Comparison of ENCODE assay signal across 9 cellular contexts in genomic region chr15:76309561-76310330, GRCh38. TPM values are rescaled to one million over a fixed set of nuclear protein-coding genes. Genes with fewer than 3 reads are reported as not detected.
DNase-seq lines count a peak whose midpoint lies in the region; ATAC-seq, FAIRE-seq and TF ChIP-seq lines count a peak whose summit lies in the region.
"Had no signal": no experiment of that assay in that cellular context is flagged by ENCODE, and none has a peak within 500 bp of the region (broad histone marks: within the 10 kb centered on the region; RNA-seq: fewer than 3 reads in every experiment).

No MANE protein-coding gene starts in this region.

- CTCF ChIA-PET in IMR-90 (lab: Yijun Ruan, JAX): no interaction called here

- no peaks in the 10 kb centered on the region for H3K9me3 ChIP-seq in CD4-positive, CD25-positive, alpha-beta regulatory T cell (ENCODE audit: control insufficient read depth in 2 of 2, low read length in 2 of 2)
- H3K9me3 ChIP-seq in IMR-90 (ENCODE audit: control insufficient read depth, insufficient read depth, low read length): no peaks in the 10 kb centered on the region

- H3K23ac ChIP-seq in IMR-90 (ENCODE audit: low read depth, low read length): no peak overlapping the region

- no peak for FAIRE-seq in urothelium cell line (lab: Jason Lieb, UNC)

- H3K27ac ChIP-seq in CD4-positive, CD25-positive, alpha-beta regulatory T cell (ENCODE audit: insufficient read depth, low read length, poor library complexity, severe bottlenecking): no peak overlapping the region
- H3K27ac ChIP-seq in IMR-90 (ENCODE audit: insufficient read depth, low read length) (no peak overlapping the region), brain microvascular endothelial cell (no peak overlapping the region)

- peak overlapping the region; percentile 72 for H2AK5ac ChIP-seq in IMR-90 (ENCODE audit: low read depth, low read length)

- no peak overlapping the region for H2BK120ac ChIP-seq in IMR-90 (ENCODE audit: low read depth, low read length)

- no peaks in the 10 kb centered on the region for H3K36me3 ChIP-seq in CD4-positive, CD25-positive, alpha-beta regulatory T cell (ENCODE audit: control insufficient read depth, insufficient read depth, low read length)
- H3K36me3 ChIP-seq in IMR-90 (ENCODE audit: control insufficient read depth, insufficient read depth, low read length) (no peaks in the 10 kb centered on the region), brain microvascular endothelial cell (replicated peaks) (no peaks in the 10 kb centered on the region)

- H3K4me2 ChIP-seq in IMR-90 (ENCODE audit: low read depth, low read length): peak overlapping the region; percentile 48

- no peak overlapping the region for H4K8ac ChIP-seq in IMR-90 (ENCODE audit: low read depth in 2 of 2, low read length in 2 of 2)

- dilution Hi-C loops in IMR-90 (cut with HindIII; ENCODE audit: low sequenced_read_pairs, unreplicated experiment): no loop called here

- no peak overlapping the region for H3K9ac ChIP-seq in IMR-90 (ENCODE audit: low read depth, low read length)

- peaks cover 20% of the 10 kb centered on the region; the same call in 1 of the 2 replicates for H4K20me1 ChIP-seq in IMR-90 (ENCODE audit: insufficient read depth, low read length)

- peaks cover 13% of the 10 kb centered on the region for H3K36me3 Mint-ChIP-seq in CD4-positive, CD25-positive, alpha-beta regulatory T cell
- peaks cover 4 to 6% (median 4%) of the 10 kb centered on the region in 3 donors for H3K36me3 Mint-ChIP-seq in naive thymus-derived CD8-positive, alpha-beta T cell

- no peak overlapping the region for H4K91ac ChIP-seq in IMR-90 (ENCODE audit: insufficient read depth, low read depth, low read length)

- no peak overlapping the region for H2BK15ac ChIP-seq in IMR-90 (ENCODE audit: low read depth, low read length)

- intact Hi-C loops in IMR-90 (cut with micrococcal nuclease): no loop called here

- no peak overlapping the region for H3K14ac ChIP-seq in IMR-90 (replicated peaks; ENCODE audit: low read depth, low read length)

- in situ Hi-C loops in IMR-90 (cut with MboI; ENCODE audit: low sequenced_read_pairs): no loop called here
- in situ Hi-C loops in brain microvascular endothelial cell (cut with HindIII; ENCODE audit: low pct_ligation_motif_present, low sequenced_read_pairs): no loop called here

- H3K4me3 Mint-ChIP-seq in CD4-positive, CD25-positive, alpha-beta regulatory T cell: peak overlapping the region; percentile 90 to 97 (median 93)
- peak overlapping the region; percentile 60 to 94 (median 90) for H3K4me3 Mint-ChIP-seq in naive thymus-derived CD8-positive, alpha-beta T cell

- H3K27me3 Mint-ChIP-seq in CD4-positive, CD25-positive, alpha-beta regulatory T cell: no peaks in the 10 kb centered on the region
- H3K27me3 Mint-ChIP-seq in naive thymus-derived CD8-positive, alpha-beta T cell: no peaks in the 10 kb centered on the region

- H3K56ac ChIP-seq in IMR-90 (ENCODE audit: extremely low read depth, insufficient read depth, low read length): no peak overlapping the region

- POLR2A ChIA-PET in IMR-90 (lab: Charles Lee; ENCODE audit: unreplicated experiment): interaction anchor here (0.7 kb wide), 1 partner anchor 12 kb away, joined by 13 read pairs; no protein-coding TSS in a partner anchor
- POLR2A ChIA-PET in naive thymus-derived CD8-positive, alpha-beta T cell (lab: Charles Lee): interaction anchor here (0.6 to 0.9 kb wide), 3 partner anchors 14 to 503 kb away, joined by 3 to 10 read pairs (median 3); no protein-coding TSS in a partner anchor

- no peak for DNase-seq in CD4-positive, CD25-positive, alpha-beta regulatory T cell
- DNase-seq in IMR-90 (no peak), brain microvascular endothelial cell (no peak), NAMALWA (ENCODE audit: low spot score) (no peak), urothelium cell line (ENCODE audit: low spot score) (no peak), DMS153 treated with DMSO at 0.1 percent for 48 hours (lab: John Stamatoyannopoulos, UW; ENCODE audit: unreplicated experiment) (no peak)
- no peak for DNase-seq in naive thymus-derived CD8-positive, alpha-beta T cell
- DNase-seq: hippocampal formation had no signal

- no peak overlapping the region for H2BK20ac ChIP-seq in IMR-90 (ENCODE audit: low read depth, low read length)

- no peak for TF ChIP-seq CTCF in IMR-90 (conservative IDR thresholded peaks at IDR 0.05; ENCODE audit: low read depth, low read length)
- TF ChIP-seq CTCF in brain microvascular endothelial cell (IDR thresholded peaks at IDR 0.05; ENCODE audit: low read depth, low read length, missing control alignments): no peak

- no peak overlapping the region for H2BK5ac ChIP-seq in IMR-90 (ENCODE audit: low read depth, low read length, poor library complexity, severe bottlenecking)

- H3K4me3 ChIP-seq in CD4-positive, CD25-positive, alpha-beta regulatory T cell (ENCODE audit: low read depth, low read length): peak overlapping the region; percentile 70
- H3K4me3 ChIP-seq in IMR-90 (ENCODE audit: insufficient read depth, low read depth, low read length) (no peak overlapping the region), brain microvascular endothelial cell (ENCODE audit: low read depth, low read length) (peak overlapping the region; percentile 91)

- BruUV-seq in IMR-90 (replicated peaks; lab: Mats Ljungman, UMichigan): TSS peak; percentile 28

- H3K9me1 ChIP-seq in IMR-90 (ENCODE audit: insufficient read depth, low read length): peaks cover 12% of the 10 kb centered on the region

- no peak overlapping the region for H3K27ac Mint-ChIP-seq in CD4-positive, CD25-positive, alpha-beta regulatory T cell
- peak overlapping the region in 5 of 10 donors; percentile 44 to 92 (median 85) for H3K27ac Mint-ChIP-seq in naive thymus-derived CD8-positive, alpha-beta T cell

- H3K27me3 ChIP-seq in CD4-positive, CD25-positive, alpha-beta regulatory T cell (ENCODE audit: control insufficient read depth, insufficient read depth, low read length): no peaks in the 10 kb centered on the region
- no peaks in the 10 kb centered on the region for H3K27me3 ChIP-seq in IMR-90 (ENCODE audit: control insufficient read depth, insufficient read depth, low read length)
- no peaks in the 10 kb centered on the region for H3K27me3 ChIP-seq in brain microvascular endothelial cell (replicated peaks)

- no peak for TF ChIP-seq RAD21 in IMR-90 (IDR thresholded peaks at IDR 0.05; ENCODE audit: low read length)

- H2AK9ac ChIP-seq in IMR-90 (replicated peaks; ENCODE audit: low read depth, low read length, poor library complexity): no peak overlapping the region

- no peak for ATAC-seq in CD4-positive, CD25-positive, alpha-beta regulatory T cell (ENCODE audit: low read depth in 2 of 2)
- ATAC-seq in IMR-90 (ENCODE audit: low read depth) (no peak), GM21390 (IDR thresholded peaks at IDR 0.05; ENCODE audit: unreplicated experiment) (no peak)
- no peak for ATAC-seq in naive thymus-derived CD8-positive, alpha-beta T cell

- H2AFZ ChIP-seq in IMR-90 (replicated peaks; ENCODE audit: low read length, poor library complexity): no peak overlapping the region

- peaks cover 5 to 44% of the 10 kb centered on the region in 2 experiments; a peak in 3 of 4 replicates for H3K79me1 ChIP-seq in IMR-90 (ENCODE audit: low read depth in 1 of 2, low read length in 2 of 2)

- peaks cover 19% of the 10 kb centered on the region for H3K4me1 ChIP-seq in CD4-positive, CD25-positive, alpha-beta regulatory T cell (ENCODE audit: control insufficient read depth, insufficient read depth, low read length, poor library complexity, severe bottlenecking)
- peaks cover 10% of the 10 kb centered on the region for H3K4me1 ChIP-seq in IMR-90 (ENCODE audit: control insufficient read depth, insufficient read depth, low read length)

- H3K4ac ChIP-seq in IMR-90 (ENCODE audit: low read depth, low read length): no peak overlapping the region

- peaks cover 0 to 3% (median 0%) of the 10 kb centered on the region in 7 donors for H3K9me3 Mint-ChIP-seq in CD4-positive, CD25-positive, alpha-beta regulatory T cell
- peaks cover 0 to 4% (median 0%) of the 10 kb centered on the region in 9 donors for H3K9me3 Mint-ChIP-seq in naive thymus-derived CD8-positive, alpha-beta T cell

- peaks cover 33 to 56% (median 43%) of the 10 kb centered on the region in 4 donors for H3K4me1 Mint-ChIP-seq in CD4-positive, CD25-positive, alpha-beta regulatory T cell
- H3K4me1 Mint-ChIP-seq in naive thymus-derived CD8-positive, alpha-beta T cell: peaks cover 20 to 55% (median 52%) of the 10 kb centered on the region in 4 donors

- no peak overlapping the region for H4K5ac ChIP-seq in IMR-90 (ENCODE audit: low read depth, low read length)

- no peak for TF ChIP-seq POLR2A in IMR-90 (IDR thresholded peaks at IDR 0.05; ENCODE audit: low read depth, low read length)

- WGBS in IMR-90 (ENCODE audit: extremely low coverage in 2 of 2, insufficient read length in 1 of 2), 2 experiments: 100% methylated on average over 2 of the region's 14 CpGs; no CpG with 5 or more reads in 1 of the 2 experiments

- H3K18ac ChIP-seq in IMR-90 (ENCODE audit: low read depth, low read length): no peak overlapping the region

TF ChIP-seq in IMR-90, 13 proteins besides CTCF, POLR2A, EP300 and RAD21 (continues in another document):
- TF ChIP-seq RFX5 (IDR thresholded peaks at IDR 0.05; ENCODE audit: low read depth, low read length): no peak
- no peak for TF ChIP-seq FOS (IDR thresholded peaks at IDR 0.05; ENCODE audit: low read depth, low read length)
- no peak for TF ChIP-seq CHD1 (IDR thresholded peaks at IDR 0.05; ENCODE audit: low read depth, low read length)
- no peak for TF ChIP-seq MAFK (IDR thresholded peaks at IDR 0.05; ENCODE audit: low read depth, low read length)
- no peak for TF ChIP-seq MAZ (IDR thresholded peaks at IDR 0.05; ENCODE audit: borderline replicate concordance, low read depth, low read length)
- no peak for TF ChIP-seq NFE2L2 (IDR thresholded peaks at IDR 0.05; ENCODE audit: low read depth, low read length)

RNA-seq across cellular contexts. Expression of gene ETFA, which starts 1.5 kb away (rescaled TPM):
- total RNA-seq in CD4-positive, CD25-positive, alpha-beta regulatory T cell: 44.5 TPM
- polyA plus RNA-seq in CD4-positive, CD25-positive, alpha-beta regulatory T cell: 100 to 1,000 TPM in 3 of 4 donors, 10 to 100 TPM in 1; 98.0 to 166 (median 120) TPM
- 159 and 172 TPM in 2 replicates for total RNA-seq in IMR-90 (2012; rRNA removed)
- polyA plus RNA-seq in IMR-90 (2012; rRNA removed): 115 and 116 TPM in 2 replicates
- 45.8 and 62.6 TPM in 2 replicates for polyA plus RNA-seq in IMR-90 (2012; cell fraction: cytosol; rRNA removed)
- polyA plus RNA-seq in IMR-90 (2012; cell fraction: nucleus; rRNA removed; ENCODE audit: low replicate concordance): 22.3 and 88.0 TPM in 2 replicates
- 10 to 100 TPM; 46.2 to 52.3 TPM for total RNA-seq in naive thymus-derived CD8-positive, alpha-beta T cell
- polyA plus RNA-seq in naive thymus-derived CD8-positive, alpha-beta T cell: 100 to 1,000 TPM in 2 of 3 donors, 10 to 100 TPM in 1; 99.4 to 118 (median 109) TPM

RNA-seq across cellular contexts. Expression of gene ISL2, which starts 26.8 kb away (rescaled TPM):
- 1.4 TPM for total RNA-seq in CD4-positive, CD25-positive, alpha-beta regulatory T cell
- not detected for polyA plus RNA-seq in CD4-positive, CD25-positive, alpha-beta regulatory T cell
- 1.1 and 1.3 TPM in 2 replicates for total RNA-seq in IMR-90 (2012; rRNA removed)
- 2.5 and 3.6 TPM in 2 replicates for polyA plus RNA-seq in IMR-90 (2012; rRNA removed)
- 2.0 and 3.7 TPM in 2 replicates for polyA plus RNA-seq in IMR-90 (2012; cell fraction: cytosol; rRNA removed)
- polyA plus RNA-seq in IMR-90 (2012; cell fraction: nucleus; rRNA removed; ENCODE audit: low replicate concordance): 17.3 and 24.8 TPM in 2 replicates
- total RNA-seq in naive thymus-derived CD8-positive, alpha-beta T cell: not detected
- polyA plus RNA-seq in naive thymus-derived CD8-positive, alpha-beta T cell: not detected
